ENCODE assay signal across 19 cellular contexts in genomic region chrX:123854329-123854728, GRCh38. TPM values are rescaled to one million over a fixed set of nuclear protein-coding genes. Genes with fewer than 3 reads are reported as not detected.
DNase-seq lines count a peak whose midpoint lies in the region; ATAC-seq lines count a peak whose summit lies in the region.
"Had no signal": no experiment of that assay in that cellular context is flagged by ENCODE, and none has a peak within 500 bp of the region (broad histone marks: within the 10 kb centered on the region; RNA-seq: fewer than 3 reads in every experiment).

No MANE protein-coding gene starts in this region.

- DNase-seq in DMS53 (lab: John Stamatoyannopoulos, UW) (peak; percentile 5), DMS53 treated with DMSO at 0.1 percent for 48 hours (lab: John Stamatoyannopoulos, UW; ENCODE audit: unreplicated experiment) (no peak), stromal cell of bone marrow (ENCODE audit: low read depth) (peak; percentile 53), NCI-H2029 (lab: John Stamatoyannopoulos, UW) (no peak), ACHN (no peak)
- DNase-seq in stimulated activated naive CD8-positive, alpha-beta T cell treated with anti-CD3 and anti-CD28 coated beads, Interleukin-15, Interleukin-2, amounts not matched to agents 100 U/mL and 50 U/mL, for 24 hours = no peak
- DNase-seq in stimulated activated naive CD8-positive, alpha-beta T cell treated with anti-CD3 and anti-CD28 coated beads, Interleukin-15, amount 100 ng/mL, for 72 hours = no peak
- DNase-seq: activated T-cell treated with anti-CD3 and anti-CD28 coated beads, Interleukin-2, amount 50 U/mL, for 24 hours; dermis blood vessel endothelial cell; GDM1; natural killer cell; NCI-H146; NCI-H226; NK-92 treated with Interleukin-12 subunit alpha and Interleukin-12 subunit beta, amount 100 ng/mL, for 24 hours; RPMI8226; stimulated activated CD4-positive, alpha-beta T cell treated with anti-CD3 and anti-CD28 coated beads, Interleukin-2, amount 100 ng/mL, for 48 hours had no signal

- ATAC-seq in stimulated activated naive CD8-positive, alpha-beta T cell treated with anti-CD3 and anti-CD28 coated beads, Interleukin-15, Interleukin-2, amounts not matched to agents 100 U/mL and 50 U/mL, for 24 hours = peak; percentile 19
- ATAC-seq in stimulated activated naive CD8-positive, alpha-beta T cell treated with anti-CD3 and anti-CD28 coated beads, Interleukin-15, amount 100 ng/mL, for 72 hours = no peak
- peak; percentile 92 for ATAC-seq in activated T-helper 17 cell treated with anti-CD3 and anti-CD28 coated beads, Interleukin-2, amount 50 U/mL, for 72 hours (replicated peaks)
- ATAC-seq: gastroesophageal sphincter, HepG2, natural killer cell had no signal

- no peak overlapping the region for H3K4me3 Mint-ChIP-seq in stimulated activated naive CD8-positive, alpha-beta T cell treated with anti-CD3 and anti-CD28 coated beads, Interleukin-15, amount 100 ng/mL, for 72 hours
- H3K4me3 Mint-ChIP-seq in activated T-helper 17 cell treated with anti-CD3 and anti-CD28 coated beads, Interleukin-2, amount 50 U/mL, for 72 hours = peak overlapping the region; percentile 43
- H3K4me3 Mint-ChIP-seq: activated T-cell treated with anti-CD3 and anti-CD28 coated beads, Interleukin-2, amount 50 U/mL, for 24 hours; natural killer cell had no signal

- no peaks in the 10 kb centered on the region for H3K36me3 Mint-ChIP-seq in activated T-helper 17 cell treated with anti-CD3 and anti-CD28 coated beads, Interleukin-2, amount 50 U/mL, for 72 hours (ENCODE audit: low read depth)
- H3K36me3 Mint-ChIP-seq: natural killer cell had no signal

- in situ Hi-C loops in ACHN (cut with HindIII; ENCODE audit: low pct_ligation_motif_present, low pct_unique_long_range_greater_than_20kb, low sequenced_read_pairs) = no loop called here

- H3K9me3 Mint-ChIP-seq in stimulated activated naive CD8-positive, alpha-beta T cell treated with anti-CD3 and anti-CD28 coated beads, Interleukin-15, amount 100 ng/mL, for 72 hours = no peaks in the 10 kb centered on the region
- H3K9me3 Mint-ChIP-seq in activated T-helper 17 cell treated with anti-CD3 and anti-CD28 coated beads, Interleukin-2, amount 50 U/mL, for 72 hours = no peaks in the 10 kb centered on the region
- H3K9me3 Mint-ChIP-seq: activated T-cell treated with anti-CD3 and anti-CD28 coated beads, Interleukin-2, amount 50 U/mL, for 24 hours; natural killer cell had no signal

- H3K27me3 Mint-ChIP-seq in stimulated activated naive CD8-positive, alpha-beta T cell treated with anti-CD3 and anti-CD28 coated beads, Interleukin-15, amount 100 ng/mL, for 72 hours = no peaks in the 10 kb centered on the region
- H3K27me3 Mint-ChIP-seq in activated T-helper 17 cell treated with anti-CD3 and anti-CD28 coated beads, Interleukin-2, amount 50 U/mL, for 72 hours = no peaks in the 10 kb centered on the region

- H3K27ac Mint-ChIP-seq in stimulated activated naive CD8-positive, alpha-beta T cell treated with anti-CD3 and anti-CD28 coated beads, Interleukin-15, amount 100 ng/mL, for 72 hours = no peak overlapping the region
- peak overlapping the region; percentile 74 for H3K27ac Mint-ChIP-seq in activated T-helper 17 cell treated with anti-CD3 and anti-CD28 coated beads, Interleukin-2, amount 50 U/mL, for 72 hours
- H3K27ac Mint-ChIP-seq: activated T-cell treated with anti-CD3 and anti-CD28 coated beads, Interleukin-2, amount 50 U/mL, for 24 hours; natural killer cell had no signal

- H3K4me1 Mint-ChIP-seq in stimulated activated naive CD8-positive, alpha-beta T cell treated with anti-CD3 and anti-CD28 coated beads, Interleukin-15, amount 100 ng/mL, for 72 hours = peaks cover 9% of the 10 kb centered on the region
- peaks cover 10% of the 10 kb centered on the region for H3K4me1 Mint-ChIP-seq in activated T-helper 17 cell treated with anti-CD3 and anti-CD28 coated beads, Interleukin-2, amount 50 U/mL, for 72 hours

RNA-seq across cellular contexts. Expression of gene XIAP, which starts 5.5 kb away (rescaled TPM):
- total RNA-seq in activated T-helper 17 cell treated with anti-CD3 and anti-CD28 coated beads, Interleukin-2, amount 50 U/mL, for 72 hours = 10 to 100 TPM; 27.0 to 33.4 TPM

Comparison
In these comparisons a context has a peak if more than half of its experiments do, and no peak if none do; other contexts are left out.
1. DNase-seq: peak in DMS53 (single experiment) and stromal cell of bone marrow (single experiment); none in DMS53 treated with DMSO at 0.1 percent for 48 hours (single experiment), stimulated activated naive CD8-positive, alpha-beta T cell treated with anti-CD3 and anti-CD28 coated beads, Interleukin-15, Interleukin-2, amounts not matched to agents 100 U/mL and 50 U/mL, for 24 hours (single experiment), stimulated activated naive CD8-positive, alpha-beta T cell treated with anti-CD3 and anti-CD28 coated beads, Interleukin-15, amount 100 ng/mL, for 72 hours (0 of 2), NCI-H2029 (single experiment) and ACHN (single experiment).